1 cellular context compared by ENCODE assay signal in genomic region chr1:86828024-86828423, GRCh38.
TF ChIP-seq lines count a peak whose summit lies in the region.

No MANE protein-coding gene starts in this region.

TF ChIP-seq in GM23338, 12 proteins besides CTCF, POLR2A, EP300 and RAD21:
- TF ChIP-seq, protein P1, sequence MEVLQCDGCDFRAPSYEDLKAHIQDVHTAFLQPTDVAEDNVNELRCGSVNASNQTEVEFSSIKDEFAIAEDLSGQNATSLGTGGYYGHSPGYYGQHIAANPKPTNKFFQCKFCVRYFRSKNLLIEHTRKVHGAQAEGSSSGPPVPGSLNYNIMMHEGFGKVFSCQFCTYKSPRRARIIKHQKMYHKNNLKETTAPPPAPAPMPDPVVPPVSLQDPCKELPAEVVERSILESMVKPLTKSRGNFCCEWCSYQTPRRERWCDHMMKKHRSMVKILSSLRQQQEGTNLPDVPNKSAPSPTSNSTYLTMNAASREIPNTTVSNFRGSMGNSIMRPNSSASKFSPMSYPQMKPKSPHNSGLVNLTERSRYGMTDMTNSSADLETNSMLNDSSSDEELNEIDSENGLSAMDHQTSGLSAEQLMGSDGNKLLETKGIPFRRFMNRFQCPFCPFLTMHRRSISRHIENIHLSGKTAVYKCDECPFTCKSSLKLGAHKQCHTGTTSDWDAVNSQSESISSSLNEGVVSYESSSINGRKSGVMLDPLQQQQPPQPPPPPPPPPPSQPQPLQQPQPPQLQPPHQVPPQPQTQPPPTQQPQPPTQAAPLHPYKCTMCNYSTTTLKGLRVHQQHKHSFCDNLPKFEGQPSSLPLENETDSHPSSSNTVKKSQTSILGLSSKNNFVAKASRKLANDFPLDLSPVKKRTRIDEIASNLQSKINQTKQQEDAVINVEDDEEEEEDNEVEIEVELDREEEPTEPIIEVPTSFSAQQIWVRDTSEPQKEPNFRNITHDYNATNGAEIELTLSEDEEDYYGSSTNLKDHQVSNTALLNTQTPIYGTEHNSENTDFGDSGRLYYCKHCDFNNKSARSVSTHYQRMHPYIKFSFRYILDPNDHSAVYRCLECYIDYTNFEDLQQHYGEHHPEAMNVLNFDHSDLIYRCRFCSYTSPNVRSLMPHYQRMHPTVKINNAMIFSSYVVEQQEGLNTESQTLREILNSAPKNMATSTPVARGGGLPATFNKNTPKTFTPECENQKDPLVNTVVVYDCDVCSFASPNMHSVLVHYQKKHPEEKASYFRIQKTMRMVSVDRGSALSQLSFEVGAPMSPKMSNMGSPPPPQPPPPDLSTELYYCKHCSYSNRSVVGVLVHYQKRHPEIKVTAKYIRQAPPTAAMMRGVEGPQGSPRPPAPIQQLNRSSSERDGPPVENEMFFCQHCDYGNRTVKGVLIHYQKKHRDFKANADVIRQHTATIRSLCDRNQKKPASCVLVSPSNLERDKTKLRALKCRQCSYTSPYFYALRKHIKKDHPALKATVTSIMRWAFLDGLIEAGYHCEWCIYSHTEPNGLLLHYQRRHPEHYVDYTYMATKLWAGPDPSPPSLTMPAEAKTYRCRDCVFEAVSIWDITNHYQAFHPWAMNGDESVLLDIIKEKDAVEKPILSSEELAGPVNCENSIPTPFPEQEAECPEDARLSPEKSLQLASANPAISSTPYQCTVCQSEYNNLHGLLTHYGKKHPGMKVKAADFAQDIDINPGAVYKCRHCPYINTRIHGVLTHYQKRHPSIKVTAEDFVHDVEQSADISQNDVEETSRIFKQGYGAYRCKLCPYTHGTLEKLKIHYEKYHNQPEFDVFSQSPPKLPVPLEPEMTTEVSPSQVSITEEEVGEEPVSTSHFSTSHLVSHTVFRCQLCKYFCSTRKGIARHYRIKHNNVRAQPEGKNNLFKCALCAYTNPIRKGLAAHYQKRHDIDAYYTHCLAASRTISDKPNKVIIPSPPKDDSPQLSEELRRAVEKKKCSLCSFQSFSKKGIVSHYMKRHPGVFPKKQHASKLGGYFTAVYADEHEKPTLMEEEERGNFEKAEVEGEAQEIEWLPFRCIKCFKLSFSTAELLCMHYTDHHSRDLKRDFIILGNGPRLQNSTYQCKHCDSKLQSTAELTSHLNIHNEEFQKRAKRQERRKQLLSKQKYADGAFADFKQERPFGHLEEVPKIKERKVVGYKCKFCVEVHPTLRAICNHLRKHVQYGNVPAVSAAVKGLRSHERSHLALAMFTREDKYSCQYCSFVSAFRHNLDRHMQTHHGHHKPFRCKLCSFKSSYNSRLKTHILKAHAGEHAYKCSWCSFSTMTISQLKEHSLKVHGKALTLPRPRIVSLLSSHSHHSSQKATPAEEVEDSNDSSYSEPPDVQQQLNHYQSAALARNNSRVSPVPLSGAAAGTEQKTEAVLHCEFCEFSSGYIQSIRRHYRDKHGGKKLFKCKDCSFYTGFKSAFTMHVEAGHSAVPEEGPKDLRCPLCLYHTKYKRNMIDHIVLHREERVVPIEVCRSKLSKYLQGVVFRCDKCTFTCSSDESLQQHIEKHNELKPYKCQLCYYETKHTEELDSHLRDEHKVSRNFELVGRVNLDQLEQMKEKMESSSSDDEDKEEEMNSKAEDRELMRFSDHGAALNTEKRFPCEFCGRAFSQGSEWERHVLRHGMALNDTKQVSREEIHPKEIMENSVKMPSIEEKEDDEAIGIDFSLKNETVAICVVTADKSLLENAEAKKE (CRISPR knock-in tag; IDR thresholded peaks at IDR 0.05) = no peak
- TF ChIP-seq JUNB (IDR thresholded peaks at IDR 0.05; ENCODE audit: unreplicated experiment) (no peak), STAT1 (IDR thresholded peaks at IDR 0.05; ENCODE audit: unreplicated experiment) (no peak), EZH2phosphoT487 (IDR thresholded peaks at IDR 0.05; ENCODE audit: unreplicated experiment) (no peak), POLR2AphosphoS5 (IDR thresholded peaks at IDR 0.05; ENCODE audit: low read depth) (no peak)
- TF ChIP-seq, protein P2, sequence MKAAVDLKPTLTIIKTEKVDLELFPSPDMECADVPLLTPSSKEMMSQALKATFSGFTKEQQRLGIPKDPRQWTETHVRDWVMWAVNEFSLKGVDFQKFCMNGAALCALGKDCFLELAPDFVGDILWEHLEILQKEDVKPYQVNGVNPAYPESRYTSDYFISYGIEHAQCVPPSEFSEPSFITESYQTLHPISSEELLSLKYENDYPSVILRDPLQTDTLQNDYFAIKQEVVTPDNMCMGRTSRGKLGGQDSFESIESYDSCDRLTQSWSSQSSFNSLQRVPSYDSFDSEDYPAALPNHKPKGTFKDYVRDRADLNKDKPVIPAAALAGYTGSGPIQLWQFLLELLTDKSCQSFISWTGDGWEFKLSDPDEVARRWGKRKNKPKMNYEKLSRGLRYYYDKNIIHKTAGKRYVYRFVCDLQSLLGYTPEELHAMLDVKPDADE (IDR thresholded peaks at IDR 0.05) = no peak
